In genomic region chr9:137972355-137972987, GRCh38 we compare ENCODE assay signal across 16 cellular contexts.
DNase-seq lines count a peak whose midpoint lies in the region; ATAC-seq and TF ChIP-seq lines count a peak whose summit lies in the region.
"Had no signal": no experiment of that assay in that cellular context is flagged by ENCODE, and none has a peak within 500 bp of the region (broad histone marks: within the 10 kb centered on the region; RNA-seq: fewer than 3 reads in every experiment).

No MANE protein-coding gene starts in this region.

- no peak for TF ChIP-seq POLR2A in sigmoid colon (IDR thresholded peaks at IDR 0.05)

- ATAC-seq in GM23338 (no peak), left lobe of liver (no peak), GM18907 (IDR thresholded peaks at IDR 0.05; ENCODE audit: unreplicated experiment) (no peak), HG02981 (IDR thresholded peaks at IDR 0.05; ENCODE audit: unreplicated experiment) (no peak)

- no peaks in the 10 kb centered on the region for H3F3A ChIP-seq in GM23338 (replicated peaks; ENCODE audit: low read depth)

- DNase-seq in activated CD8-positive, alpha-beta memory T cell treated with anti-CD3 and anti-CD28 coated beads, Interleukin-2, amount 50 U/mL, for 48 hours, result peak; percentile 40
- DNase-seq in activated CD8-positive, alpha-beta memory T cell treated with anti-CD3 and anti-CD28 coated beads, Interleukin-2, amount 50 U/mL, for 4 hours, result no peak
- DNase-seq in GM23338 (ENCODE audit: low spot score), result no peak
- peak; percentile 35 for DNase-seq in left lobe of liver (ENCODE audit: low spot score)
- peak; percentile 47 for DNase-seq in sigmoid colon
- no peak for DNase-seq in DMS 273 (lab: John Stamatoyannopoulos, UW; ENCODE audit: unreplicated experiment)
- DNase-seq: Caco-2, DMS79, NCI-H1417, NCI-H1930, NCI-H2171 treated with DMSO at 0.1 percent for 48 hours had no signal

- WGBS in sigmoid colon, 2 donors, result 82 to 85% methylated on average over 16 of the region's 16 CpGs

- H3K4me1 Mint-ChIP-seq in GM23338, result no peaks in the 10 kb centered on the region; the same call in 2 of the 3 replicates
- H3K4me1 Mint-ChIP-seq: IgD-negative memory B cell had no signal

- no peaks in the 10 kb centered on the region for H3K9me2 ChIP-seq in GM23338 (ENCODE audit: insufficient read depth)

- H4K20me1 ChIP-seq in GM23338 (replicated peaks; ENCODE audit: insufficient read depth), result no peaks in the 10 kb centered on the region

- H3K4me1 ChIP-seq in GM23338 (ENCODE audit: insufficient read depth) (no peaks in the 10 kb centered on the region), sigmoid colon (no peaks in the 10 kb centered on the region)
- H3K4me1 ChIP-seq: Caco-2, Peyer's patch had no signal

- peaks cover 10% of the 10 kb centered on the region; the same call in 2 of the 3 replicates for H3K36me3 Mint-ChIP-seq in GM23338 (ENCODE audit: low read depth)
- H3K36me3 Mint-ChIP-seq: IgD-negative memory B cell had no signal

- no peak overlapping the region for H3K4me3 ChIP-seq in GM23338
- no peak overlapping the region for H3K4me3 ChIP-seq in sigmoid colon
- H3K4me3 ChIP-seq: Peyer's patch had no signal

- H3K79me2 ChIP-seq in GM23338 (replicated peaks; ENCODE audit: insufficient read depth), result no peaks in the 10 kb centered on the region

- no peak overlapping the region for H2AFZ ChIP-seq in GM23338

- H3K4me2 ChIP-seq in GM23338, result no peak overlapping the region

- intact Hi-C loops in sigmoid colon (cut with DNase I), result no loop called here

- H3K36me3 ChIP-seq in GM23338 (ENCODE audit: insufficient read depth) (no peaks in the 10 kb centered on the region), sigmoid colon (no peaks in the 10 kb centered on the region)
- H3K36me3 ChIP-seq: Peyer's patch had no signal

- H3K9me3 Mint-ChIP-seq in GM23338, result no peaks in the 10 kb centered on the region

- H3K27ac ChIP-seq in GM23338 (ENCODE audit: low read depth) (no peak overlapping the region), sigmoid colon (no peak overlapping the region)
- H3K27ac ChIP-seq: C4-2B, Peyer's patch had no signal

- H3K9me3 ChIP-seq in sigmoid colon, result no peaks in the 10 kb centered on the region
- H3K9me3 ChIP-seq: Caco-2, Peyer's patch had no signal

- TF ChIP-seq EP300 in sigmoid colon (IDR thresholded peaks at IDR 0.05), result no peak

- H3K4me3 Mint-ChIP-seq in GM23338, result no peak overlapping the region
- H3K4me3 Mint-ChIP-seq: IgD-negative memory B cell had no signal

- H3K27me3 Mint-ChIP-seq in GM23338 (ENCODE audit: insufficient read depth, low read depth, poor library complexity), result peaks cover 7% of the 10 kb centered on the region

- H3K27me3 ChIP-seq in GM23338 (ENCODE audit: insufficient read depth) (no peaks in the 10 kb centered on the region), sigmoid colon (peaks cover 0 to 11% (median 0%) of the 10 kb centered on the region in 3 donors)
- H3K27me3 ChIP-seq: Peyer's patch had no signal

- H3K27ac Mint-ChIP-seq in GM23338, result peak overlapping the region; percentile 32; the same call in 1 of the 2 replicates

- TF ChIP-seq CTCF in GM23338 (conservative IDR thresholded peaks at IDR 0.05; ENCODE audit: low read depth in 2 of 2) (no peak), sigmoid colon (IDR thresholded peaks at IDR 0.05) (no peak)

TF ChIP-seq in GM23338, 12 proteins besides CTCF, POLR2A, EP300 and RAD21:
- TF ChIP-seq STAT1 (IDR thresholded peaks at IDR 0.05; ENCODE audit: unreplicated experiment) (no peak), ZNF114 (CRISPR knock-in tag; IDR thresholded peaks at IDR 0.05) (no peak), NANOG (IDR thresholded peaks at IDR 0.05; ENCODE audit: borderline replicate concordance) (no peak)
TF ChIP-seq in GM23338: peak in this region for 0.

Comparison
In these comparisons a context has a peak if more than half of its experiments do, and no peak if none do; other contexts are left out.
1. DNase-seq: peak in activated CD8-positive, alpha-beta memory T cell treated with anti-CD3 and anti-CD28 coated beads, Interleukin-2, amount 50 U/mL, for 48 hours (single experiment), left lobe of liver (single experiment) and sigmoid colon (single experiment); none in activated CD8-positive, alpha-beta memory T cell treated with anti-CD3 and anti-CD28 coated beads, Interleukin-2, amount 50 U/mL, for 4 hours (single experiment), GM23338 (single experiment) and DMS 273 (single experiment).